Comparison of ENCODE assay signal across 22 cellular contexts in genomic region chr19:51102991-51103390, GRCh38. TPM values are rescaled to one million over a fixed set of nuclear protein-coding genes. Genes with fewer than 3 reads are reported as not detected.
DNase-seq lines count a peak whose midpoint lies in the region; ATAC-seq and TF ChIP-seq lines count a peak whose summit lies in the region.
"Had no signal": no experiment of that assay in that cellular context is flagged by ENCODE, and none has a peak within 500 bp of the region (broad histone marks: within the 10 kb centered on the region; RNA-seq: fewer than 3 reads in every experiment).

No MANE protein-coding gene starts in this region.

- H3K4me3 ChIP-seq in osteoblast (ENCODE audit: insufficient read depth, low read length) = no peak overlapping the region
- H3K4me3 ChIP-seq: BLaER1 had no signal

- TF ChIP-seq CTCF in osteoblast (IDR thresholded peaks at IDR 0.05; ENCODE audit: extremely low read depth, low read depth, low read length) = no peak

- H4K20me1 ChIP-seq in osteoblast (ENCODE audit: insufficient read depth, low read length) = peaks cover 32% of the 10 kb centered on the region

- DNase-seq in activated naive CD8-positive, alpha-beta T cell treated with anti-CD3 and anti-CD28 coated beads, Interleukin-2, amount 50 U/mL, for 24 hours = no peak
- DNase-seq in activated naive CD8-positive, alpha-beta T cell treated with anti-CD3 and anti-CD28 coated beads for 36 hours = no peak
- DNase-seq in RKO (ENCODE audit: low spot score) (peak; percentile 23), osteoblast (ENCODE audit: insufficient read length, low spot score, missing footprints) (peak; percentile 91), iPS-NIHi11 (ENCODE audit: low spot score) (no peak)
- no peak for DNase-seq in effector memory CD8-positive, alpha-beta T cell
- DNase-seq: ACHN; AML-193; CD4-positive, alpha-beta memory T cell; DMS153; DMS79; GDM1; GOT3; H7; HFFc6; IMR-90 had no signal

- H3K9me3 ChIP-seq in osteoblast (ENCODE audit: low read depth, low read length) = no peaks in the 10 kb centered on the region
- H3K9me3 ChIP-seq: BLaER1 had no signal

- H3K36me3 ChIP-seq in osteoblast (ENCODE audit: insufficient read depth, low read length) = peaks cover 28% of the 10 kb centered on the region

- H3K27me3 Mint-ChIP-seq in activated naive CD8-positive, alpha-beta T cell treated with anti-CD3 and anti-CD28 coated beads, Interleukin-2, amount 50 U/mL, for 24 hours = no peaks in the 10 kb centered on the region
- no peaks in the 10 kb centered on the region for H3K27me3 Mint-ChIP-seq in activated naive CD8-positive, alpha-beta T cell treated with anti-CD3 and anti-CD28 coated beads for 36 hours
- no peaks in the 10 kb centered on the region for H3K27me3 Mint-ChIP-seq in effector memory CD8-positive, alpha-beta T cell
- H3K27me3 Mint-ChIP-seq: CD4-positive, alpha-beta memory T cell had no signal

- H3K4me2 ChIP-seq in osteoblast (ENCODE audit: insufficient read depth, low read length) = no peak overlapping the region
- H3K4me2 ChIP-seq: BLaER1 had no signal

- H2AFZ ChIP-seq in osteoblast (ENCODE audit: low read length) = no peak overlapping the region

- H3K27me3 ChIP-seq in osteoblast (ENCODE audit: insufficient read depth, low read length) = no peaks in the 10 kb centered on the region
- H3K27me3 ChIP-seq: BLaER1 had no signal

- H3K79me2 ChIP-seq in osteoblast (ENCODE audit: insufficient read depth, low read length) = peaks cover 55% of the 10 kb centered on the region

- no peaks in the 10 kb centered on the region for H3K9me3 Mint-ChIP-seq in activated naive CD8-positive, alpha-beta T cell treated with anti-CD3 and anti-CD28 coated beads, Interleukin-2, amount 50 U/mL, for 24 hours
- no peaks in the 10 kb centered on the region for H3K9me3 Mint-ChIP-seq in activated naive CD8-positive, alpha-beta T cell treated with anti-CD3 and anti-CD28 coated beads for 36 hours
- H3K9me3 Mint-ChIP-seq in effector memory CD8-positive, alpha-beta T cell = no peaks in the 10 kb centered on the region
- H3K9me3 Mint-ChIP-seq: HFFc6 had no signal

- H3K4me1 ChIP-seq in osteoblast (ENCODE audit: insufficient read depth, low read length) = peaks cover 11% of the 10 kb centered on the region

- H3K27ac Mint-ChIP-seq in activated naive CD8-positive, alpha-beta T cell treated with anti-CD3 and anti-CD28 coated beads, Interleukin-2, amount 50 U/mL, for 24 hours = peak overlapping the region; percentile 38
- H3K27ac Mint-ChIP-seq in activated naive CD8-positive, alpha-beta T cell treated with anti-CD3 and anti-CD28 coated beads for 36 hours = no peak overlapping the region
- H3K27ac Mint-ChIP-seq in effector memory CD8-positive, alpha-beta T cell = peak overlapping the region; percentile 3 to 16
- H3K27ac Mint-ChIP-seq: HFFc6 had no signal

- H3K27ac ChIP-seq in osteoblast (ENCODE audit: low read depth, low read length) = no peak overlapping the region
- H3K27ac ChIP-seq: BLaER1 had no signal

- H3K4me1 Mint-ChIP-seq in activated naive CD8-positive, alpha-beta T cell treated with anti-CD3 and anti-CD28 coated beads, Interleukin-2, amount 50 U/mL, for 24 hours = peaks cover 38% of the 10 kb centered on the region
- peaks cover 39% of the 10 kb centered on the region for H3K4me1 Mint-ChIP-seq in activated naive CD8-positive, alpha-beta T cell treated with anti-CD3 and anti-CD28 coated beads for 36 hours
- H3K4me1 Mint-ChIP-seq in effector memory CD8-positive, alpha-beta T cell (ENCODE audit: low read depth in 2 of 2) = peaks cover 41 to 45% of the 10 kb centered on the region in 2 donors

- no peak for ATAC-seq in activated naive CD8-positive, alpha-beta T cell treated with anti-CD3 and anti-CD28 coated beads, Interleukin-2, amount 50 U/mL, for 24 hours
- no peak for ATAC-seq in effector memory CD8-positive, alpha-beta T cell (replicated peaks)
- ATAC-seq in HG02798 (IDR thresholded peaks at IDR 0.05; ENCODE audit: poor library complexity, unreplicated experiment) (no peak), GM18858 (IDR thresholded peaks at IDR 0.05; ENCODE audit: unreplicated experiment) (no peak)
- ATAC-seq: HCT116 had no signal

- H3K4me3 Mint-ChIP-seq in activated naive CD8-positive, alpha-beta T cell treated with anti-CD3 and anti-CD28 coated beads, Interleukin-2, amount 50 U/mL, for 24 hours = no peak overlapping the region
- no peak overlapping the region for H3K4me3 Mint-ChIP-seq in activated naive CD8-positive, alpha-beta T cell treated with anti-CD3 and anti-CD28 coated beads for 36 hours
- H3K4me3 Mint-ChIP-seq in effector memory CD8-positive, alpha-beta T cell = no peak overlapping the region
- H3K4me3 Mint-ChIP-seq: CD14-positive monocyte, HFFc6 had no signal

- peaks cover 30% of the 10 kb centered on the region for H3K36me3 Mint-ChIP-seq in activated naive CD8-positive, alpha-beta T cell treated with anti-CD3 and anti-CD28 coated beads, Interleukin-2, amount 50 U/mL, for 24 hours (ENCODE audit: low read depth)
- peaks cover 23% of the 10 kb centered on the region for H3K36me3 Mint-ChIP-seq in activated naive CD8-positive, alpha-beta T cell treated with anti-CD3 and anti-CD28 coated beads for 36 hours
- H3K36me3 Mint-ChIP-seq in effector memory CD8-positive, alpha-beta T cell (ENCODE audit: insufficient read depth) = peaks cover 32% of the 10 kb centered on the region

RNA-seq across cellular contexts. Expression of gene CTU1, which starts 5.2 kb away (rescaled TPM):
- total RNA-seq in activated naive CD8-positive, alpha-beta T cell treated with anti-CD3 and anti-CD28 coated beads for 36 hours = 10 to 100 TPM; 10.9 to 11.4 TPM
- total RNA-seq in osteoblast = 4.1 and 4.3 TPM in 2 replicates

RNA-seq across cellular contexts. Expression of gene KLK14, which starts 20.3 kb away (rescaled TPM):
- total RNA-seq in activated naive CD8-positive, alpha-beta T cell treated with anti-CD3 and anti-CD28 coated beads for 36 hours = under 1 TPM; 0.30 to 0.31 TPM
- not detected in 2 replicates for total RNA-seq in osteoblast
- total RNA-seq: Daoy, H7, IMR-90 had no signal

RNA-seq across cellular contexts. Expression of gene SIGLEC9, which starts 21.7 kb away (rescaled TPM):
- 1 to 10 TPM; 1.3 to 1.6 TPM for total RNA-seq in activated naive CD8-positive, alpha-beta T cell treated with anti-CD3 and anti-CD28 coated beads for 36 hours
- total RNA-seq in osteoblast = under 0.01 TPM in 1 of 2 replicates, not detected in the other
- total RNA-seq: Daoy, H7, HFFc6, IMR-90 had no signal

RNA-seq across cellular contexts. Expression of gene KLK13, which starts 38.1 kb away (rescaled TPM):
- not detected for total RNA-seq in activated naive CD8-positive, alpha-beta T cell treated with anti-CD3 and anti-CD28 coated beads for 36 hours
- total RNA-seq in osteoblast = not detected in 2 replicates
- total RNA-seq: CD4-positive, alpha-beta memory T cell; Daoy; HFFc6; IMR-90 had no signal

RNA-seq across cellular contexts. Expression of gene SIGLEC7, which starts 39.1 kb away (rescaled TPM):
- not detected for total RNA-seq in activated naive CD8-positive, alpha-beta T cell treated with anti-CD3 and anti-CD28 coated beads for 36 hours
- total RNA-seq in osteoblast = not detected in 2 replicates
- total RNA-seq: Daoy, H7, HFFc6, IMR-90 had no signal

Comparison
In these comparisons a context has a peak if more than half of its experiments do, and no peak if none do; other contexts are left out.
1. DNase-seq: peak in RKO (single experiment) and osteoblast (single experiment); none in activated naive CD8-positive, alpha-beta T cell treated with anti-CD3 and anti-CD28 coated beads, Interleukin-2, amount 50 U/mL, for 24 hours (single experiment), activated naive CD8-positive, alpha-beta T cell treated with anti-CD3 and anti-CD28 coated beads for 36 hours (single experiment), effector memory CD8-positive, alpha-beta T cell (0 of 3) and iPS-NIHi11 (single experiment).